2 cellular contexts compared by ENCODE assay signal in genomic region chr11:65574147-65574962, GRCh38.
A peak's percentile ranks its signal among the peaks of the same experiment; 100 is the strongest.
TF ChIP-seq lines count a peak whose summit lies in the region.

No MANE protein-coding gene starts in this region.

TF ChIP-seq in A549, 52 proteins besides CTCF, POLR2A, EP300 and RAD21:
- TF ChIP-seq HOXA7 (CRISPR knock-in tag; IDR thresholded peaks at IDR 0.05), result no peak
- no peak for TF ChIP-seq CEBPB (IDR thresholded peaks at IDR 0.05)
- TF ChIP-seq HES2 (IDR thresholded peaks at IDR 0.05), result no peak
- TF ChIP-seq MAZ (IDR thresholded peaks at IDR 0.05; ENCODE audit: borderline replicate concordance, low read depth, low read length), result no peak
- no peak for TF ChIP-seq HDAC2 (IDR thresholded peaks at IDR 0.05)
- TF ChIP-seq JUN (IDR thresholded peaks at IDR 0.05), result peak in 1 of 2 experiments; percentile 79; a peak in 2 of 5 replicates
- peak; percentile 59 for TF ChIP-seq MAX (IDR thresholded peaks at IDR 0.05)
- TF ChIP-seq KDM1A (IDR thresholded peaks at IDR 0.05; ENCODE audit: low read depth), result no peak
- peak; percentile 77 for TF ChIP-seq SMC3 (IDR thresholded peaks at IDR 0.05)
- no peak for TF ChIP-seq NFE2L2 (conservative IDR thresholded peaks at IDR 0.05; ENCODE audit: low read length)
- no peak; the same call in 1 of the 2 replicates for TF ChIP-seq PBX3 (IDR thresholded peaks at IDR 0.05)
- peak; percentile 59; the same call in 1 of the 3 replicates for TF ChIP-seq BCL3 (IDR thresholded peaks at IDR 0.05)
- TF ChIP-seq REST (IDR thresholded peaks at IDR 0.05), result peak; percentile 55
- 0 out of 2 replicates have a peak, but pooled peaks have one; percentile 18 for TF ChIP-seq GATA3 (IDR thresholded peaks at IDR 0.05; ENCODE audit: borderline replicate concordance)
- no peak for TF ChIP-seq ZC3H11A (IDR thresholded peaks at IDR 0.05)
- TF ChIP-seq PHF8 (IDR thresholded peaks at IDR 0.05; ENCODE audit: borderline replicate concordance, low read depth), result no peak
- TF ChIP-seq ZFP36 (IDR thresholded peaks at IDR 0.05; ENCODE audit: borderline replicate concordance, partially characterized antibody), result no peak
- TF ChIP-seq HOXB13 (CRISPR knock-in tag; IDR thresholded peaks at IDR 0.05; ENCODE audit: low read depth), result no peak
- no peak for TF ChIP-seq CBX8 (IDR thresholded peaks at IDR 0.05)
- no peak for TF ChIP-seq FOSB (CRISPR knock-in tag; IDR thresholded peaks at IDR 0.05)
- no peak for TF ChIP-seq MAFK (IDR thresholded peaks at IDR 0.05; ENCODE audit: partially characterized antibody)
- no peak for TF ChIP-seq HMGXB4 (CRISPR knock-in tag; IDR thresholded peaks at IDR 0.05; ENCODE audit: borderline replicate concordance)
TF ChIP-seq in A549: peak in this region for 6.

TF ChIP-seq in H1, 55 proteins besides CTCF, POLR2A, EP300 and RAD21:
- TF ChIP-seq KDM4A (IDR thresholded peaks at IDR 0.05; ENCODE audit: low read depth, low read length, severe bottlenecking) (peak; percentile 60), MAX (IDR thresholded peaks at IDR 0.05) (peak; percentile 42; the same call in 1 of the 2 replicates), SIN3A (conservative IDR thresholded peaks at IDR 0.05 in 1 of 2, IDR thresholded peaks at IDR 0.05 in 1 of 2; ENCODE audit: low read depth in 1 of 2, low read length in 2 of 2) (0 out of 4 replicates have a peak, but pooled peaks of 1 of the 2 experiments have one; percentile 25), NANOG (IDR thresholded peaks at IDR 0.05; ENCODE audit: insufficient read depth, low read depth, low read length, poor library complexity, severe bottlenecking) (no peak), HDAC6 (IDR thresholded peaks at IDR 0.05; ENCODE audit: low read depth, low read length) (no peak), RNF2 (IDR thresholded peaks at IDR 0.05; ENCODE audit: borderline replicate concordance, low read depth, low read length, missing control alignments, poor library complexity, severe bottlenecking) (no peak), E2F6 (IDR thresholded peaks at IDR 0.05) (peak; percentile 72), TAF7 (optimal IDR thresholded peaks at IDR 0.05; ENCODE audit: borderline replicate concordance, low read depth, low read length) (peak; percentile 42), EGR1 (IDR thresholded peaks at IDR 0.05; ENCODE audit: borderline replicate concordance, low read depth, low read length) (peak; percentile 20; the same call in 1 of the 2 replicates)
